20 cellular contexts compared by ENCODE assay signal in genomic region chr1:44576456-44577150, GRCh38.
DNase-seq lines count a peak whose midpoint lies in the region; ATAC-seq lines count a peak whose summit lies in the region.
"Had no signal": no experiment of that assay in that cellular context is flagged by ENCODE, and none has a peak within 500 bp of the region (broad histone marks: within the 10 kb centered on the region; RNA-seq: fewer than 3 reads in every experiment).

No MANE protein-coding gene starts in this region.

- H3K9me3 ChIP-seq in HUES48 (ENCODE audit: control insufficient read depth, insufficient read depth, low read length) = no peaks in the 10 kb centered on the region
- no peaks in the 10 kb centered on the region for H3K9me3 ChIP-seq in T-helper 17 cell (ENCODE audit: control insufficient read depth, low read length, poor library complexity, severe bottlenecking)
- H3K9me3 ChIP-seq: BLaER1 treated with 17β-estradiol and CSF1 and Interleukin-3, amounts not matched to agents 10 nM and 100 nM had no signal

- intact Hi-C loops in posterior cingulate gyrus (cut with DNase I) = no loop called here

- ATAC-seq in T-helper 17 cell = no peak
- no peak for ATAC-seq in HG02798 (IDR thresholded peaks at IDR 0.05; ENCODE audit: poor library complexity, unreplicated experiment)
- ATAC-seq: activated naive CD8-positive, alpha-beta T cell treated with anti-CD3 and anti-CD28 coated beads, Interleukin-2, amount 50 U/mL, for 24 hours; naive thymus-derived CD8-positive, alpha-beta T cell; sciatic nerve; stimulated activated naive CD8-positive, alpha-beta T cell treated with anti-CD3 and anti-CD28 coated beads, Interleukin-15, Interleukin-2, amounts not matched to agents 100 U/mL and 50 U/mL, for 24 hours had no signal

- H3K9ac ChIP-seq in HUES48 (ENCODE audit: low read depth, low read length) = no peak overlapping the region
- H3K9ac ChIP-seq: BLaER1 treated with 17β-estradiol and CSF1 and Interleukin-3, amounts not matched to agents 10 nM and 100 nM had no signal

- no peak overlapping the region for H3K4me3 ChIP-seq in HUES48 (ENCODE audit: low read depth, low read length)
- H3K4me3 ChIP-seq: BLaER1 treated with 17β-estradiol and CSF1 and Interleukin-3, amounts not matched to agents 10 nM and 100 nM; coronary artery had no signal

- no peak overlapping the region for H3K4me3 Mint-ChIP-seq in T-helper 17 cell
- H3K4me3 Mint-ChIP-seq: activated naive CD8-positive, alpha-beta T cell treated with anti-CD3 and anti-CD28 coated beads, Interleukin-2, amount 50 U/mL, for 24 hours; activated T-cell treated with anti-CD3 and anti-CD28 coated beads, Interleukin-2, amount 50 U/mL, for 24 hours; naive thymus-derived CD8-positive, alpha-beta T cell had no signal

- peaks cover 8% of the 10 kb centered on the region for H3K4me1 Mint-ChIP-seq in T-helper 17 cell
- H3K4me1 Mint-ChIP-seq: activated naive CD8-positive, alpha-beta T cell treated with anti-CD3 and anti-CD28 coated beads, Interleukin-2, amount 50 U/mL, for 24 hours; naive thymus-derived CD8-positive, alpha-beta T cell had no signal

- no peaks in the 10 kb centered on the region for H3K36me3 ChIP-seq in HUES48 (ENCODE audit: control insufficient read depth, insufficient read depth, low read length)
- H3K36me3 ChIP-seq: BLaER1 treated with 17β-estradiol and CSF1 and Interleukin-3, amounts not matched to agents 10 nM and 100 nM had no signal

- no peak for DNase-seq in T-helper 17 cell
- peak; percentile 92 for DNase-seq in globus pallidus (ENCODE audit: low spot score)
- peak in 9 of 10 donors; percentile 23 to 92 (median 57) for DNase-seq in posterior cingulate gyrus
- DNase-seq in HPDE6-E6E7 (ENCODE audit: extremely low spot score) = no peak
- DNase-seq in T-helper 1 cell = no peak
- no peak for DNase-seq in epidermal melanocyte (ENCODE audit: insufficient read length, low spot score)
- DNase-seq: activated CD4-positive, alpha-beta T cell treated with anti-CD3 and anti-CD28 coated beads for 4 hours; activated naive CD8-positive, alpha-beta T cell treated with anti-CD3 and anti-CD28 coated beads, Interleukin-2, amount 50 U/mL, for 24 hours; activated T-cell treated with anti-CD3 and anti-CD28 coated beads, Interleukin-2, amount 50 U/mL, for 24 hours; kidney glomerular epithelial cell; MM.1S; naive thymus-derived CD8-positive, alpha-beta T cell; NCI-H446; stimulated activated naive CD8-positive, alpha-beta T cell treated with anti-CD3 and anti-CD28 coated beads, Interleukin-15, Interleukin-2, amounts not matched to agents 100 U/mL and 50 U/mL, for 24 hours; T-helper 2 cell had no signal

- H3K4me1 ChIP-seq in HUES48 (ENCODE audit: control insufficient read depth, insufficient read depth, low read length) = peaks cover 30% of the 10 kb centered on the region
- H3K4me1 ChIP-seq: BLaER1 treated with 17β-estradiol and CSF1 and Interleukin-3, amounts not matched to agents 10 nM and 100 nM had no signal

- no peaks in the 10 kb centered on the region for H3K27me3 ChIP-seq in HUES48 (ENCODE audit: control insufficient read depth, insufficient read depth, low read length)
- H3K27me3 ChIP-seq: BLaER1 treated with 17β-estradiol and CSF1 and Interleukin-3, amounts not matched to agents 10 nM and 100 nM had no signal

- peaks cover 2% of the 10 kb centered on the region for H3K36me3 Mint-ChIP-seq in T-helper 17 cell (ENCODE audit: low read depth)
- H3K36me3 Mint-ChIP-seq: naive thymus-derived CD8-positive, alpha-beta T cell had no signal

- peak overlapping the region; percentile 56 for H3K27ac Mint-ChIP-seq in T-helper 17 cell
- H3K27ac Mint-ChIP-seq: activated naive CD8-positive, alpha-beta T cell treated with anti-CD3 and anti-CD28 coated beads, Interleukin-2, amount 50 U/mL, for 24 hours; activated T-cell treated with anti-CD3 and anti-CD28 coated beads, Interleukin-2, amount 50 U/mL, for 24 hours had no signal

- peak overlapping the region; percentile 23 for H3K27ac ChIP-seq in HUES48 (ENCODE audit: low read depth, low read length)
- H3K27ac ChIP-seq: BLaER1 treated with 17β-estradiol and CSF1 and Interleukin-3, amounts not matched to agents 10 nM and 100 nM; coronary artery had no signal

- peaks cover 51% of the 10 kb centered on the region for H3K27me3 Mint-ChIP-seq in T-helper 17 cell

Comparison
In these comparisons a context has a peak if more than half of its experiments do, and no peak if none do; other contexts are left out.
1. DNase-seq: peak in globus pallidus (single experiment) and posterior cingulate gyrus (9 of 10); none in T-helper 17 cell (0 of 3), HPDE6-E6E7 (single experiment), T-helper 1 cell (0 of 5) and epidermal melanocyte (single experiment).